Comparison of ENCODE assay signal across 1 cellular context in the genomic region with DNA sequence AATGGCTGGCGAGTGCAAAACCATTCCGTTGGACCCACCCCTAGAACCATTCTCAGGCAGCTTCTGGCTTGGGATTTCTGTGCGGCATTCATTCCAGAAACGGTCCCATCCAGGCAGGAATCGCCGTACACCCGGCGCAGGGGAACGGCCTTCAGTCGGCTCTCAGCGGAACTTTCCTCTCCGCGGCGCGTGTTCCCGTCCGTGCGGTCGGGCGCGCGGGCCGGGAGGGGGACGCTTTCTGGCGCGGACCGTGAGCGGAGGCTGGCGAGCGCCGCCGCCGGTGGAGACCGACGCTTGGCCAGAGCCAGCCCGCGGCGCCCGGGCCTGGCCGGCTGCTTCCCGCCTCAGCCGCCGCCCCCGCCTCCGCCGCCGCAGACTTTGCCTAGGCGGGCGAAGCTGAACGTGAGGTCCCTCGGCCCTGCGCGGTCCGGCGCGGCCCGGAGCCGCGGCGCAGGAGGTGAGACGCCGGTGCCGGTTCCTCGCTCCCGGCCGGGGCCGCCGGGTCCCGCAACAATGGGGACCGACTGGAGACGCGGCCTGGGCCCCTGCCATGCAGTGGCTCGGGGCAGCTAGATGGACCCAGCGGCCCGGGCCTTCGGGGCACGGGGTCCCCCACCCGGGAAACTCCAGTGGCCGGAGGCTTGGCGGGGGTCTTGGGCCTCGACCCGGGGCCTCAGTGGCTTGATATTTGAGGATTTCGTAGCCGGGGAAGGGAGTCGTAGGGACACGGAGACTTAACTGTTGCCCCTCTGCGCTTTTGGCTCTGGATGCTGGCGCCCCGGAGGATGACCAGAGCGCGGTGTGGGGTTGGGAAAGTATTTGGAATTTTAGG.
TF ChIP-seq lines count a peak whose summit lies in the region.

A gene with protein sequence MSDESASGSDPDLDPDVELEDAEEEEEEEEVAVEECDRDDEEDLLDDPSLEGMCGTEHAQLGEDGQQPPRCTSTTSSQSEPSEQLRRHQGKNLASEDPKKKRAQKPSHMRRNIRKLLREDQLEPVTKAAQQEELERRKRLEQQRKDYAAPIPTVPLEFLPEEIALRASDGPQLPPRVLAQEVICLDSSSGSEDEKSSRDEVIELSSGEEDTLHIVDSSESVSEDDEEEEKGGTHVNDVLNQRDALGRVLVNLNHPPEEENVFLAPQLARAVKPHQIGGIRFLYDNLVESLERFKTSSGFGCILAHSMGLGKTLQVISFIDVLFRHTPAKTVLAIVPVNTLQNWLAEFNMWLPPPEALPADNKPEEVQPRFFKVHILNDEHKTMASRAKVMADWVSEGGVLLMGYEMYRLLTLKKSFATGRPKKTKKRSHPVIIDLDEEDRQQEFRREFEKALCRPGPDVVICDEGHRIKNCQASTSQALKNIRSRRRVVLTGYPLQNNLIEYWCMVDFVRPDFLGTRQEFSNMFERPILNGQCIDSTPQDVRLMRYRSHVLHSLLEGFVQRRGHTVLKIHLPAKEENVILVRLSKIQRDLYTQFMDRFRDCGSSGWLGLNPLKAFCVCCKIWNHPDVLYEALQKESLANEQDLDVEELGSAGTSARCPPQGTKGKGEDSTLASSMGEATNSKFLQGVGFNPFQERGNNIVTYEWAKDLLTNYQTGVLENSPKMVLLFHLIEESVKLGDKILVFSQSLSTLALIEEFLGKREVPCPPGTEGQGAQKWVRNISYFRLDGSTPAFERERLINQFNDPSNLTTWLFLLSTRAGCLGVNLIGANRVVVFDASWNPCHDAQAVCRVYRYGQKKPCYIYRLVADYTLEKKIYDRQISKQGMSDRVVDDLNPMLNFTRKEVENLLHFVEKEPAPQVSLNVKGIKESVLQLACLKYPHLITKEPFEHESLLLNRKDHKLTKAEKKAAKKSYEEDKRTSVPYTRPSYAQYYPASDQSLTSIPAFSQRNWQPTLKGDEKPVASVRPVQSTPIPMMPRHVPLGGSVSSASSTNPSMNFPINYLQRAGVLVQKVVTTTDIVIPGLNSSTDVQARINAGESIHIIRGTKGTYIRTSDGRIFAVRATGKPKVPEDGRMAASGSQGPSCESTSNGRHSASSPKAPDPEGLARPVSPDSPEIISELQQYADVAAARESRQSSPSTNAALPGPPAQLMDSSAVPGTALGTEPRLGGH (N-terminal part only) (plus strand): TSS at position 261 of the 832 bp plus-strand sequence. CDS start 51,702 bp downstream, outside the sequence.

TF ChIP-seq in GM12878, 131 proteins besides CTCF, POLR2A, EP300 and RAD21 (continued from another document and continues in another):
- TF ChIP-seq MYC (IDR thresholded peaks at IDR 0.05; ENCODE audit: insufficient read depth, insufficient read length, insufficient replicate concordance, low read length, severe bottlenecking): peak; percentile 39
- TF ChIP-seq, protein P1, sequence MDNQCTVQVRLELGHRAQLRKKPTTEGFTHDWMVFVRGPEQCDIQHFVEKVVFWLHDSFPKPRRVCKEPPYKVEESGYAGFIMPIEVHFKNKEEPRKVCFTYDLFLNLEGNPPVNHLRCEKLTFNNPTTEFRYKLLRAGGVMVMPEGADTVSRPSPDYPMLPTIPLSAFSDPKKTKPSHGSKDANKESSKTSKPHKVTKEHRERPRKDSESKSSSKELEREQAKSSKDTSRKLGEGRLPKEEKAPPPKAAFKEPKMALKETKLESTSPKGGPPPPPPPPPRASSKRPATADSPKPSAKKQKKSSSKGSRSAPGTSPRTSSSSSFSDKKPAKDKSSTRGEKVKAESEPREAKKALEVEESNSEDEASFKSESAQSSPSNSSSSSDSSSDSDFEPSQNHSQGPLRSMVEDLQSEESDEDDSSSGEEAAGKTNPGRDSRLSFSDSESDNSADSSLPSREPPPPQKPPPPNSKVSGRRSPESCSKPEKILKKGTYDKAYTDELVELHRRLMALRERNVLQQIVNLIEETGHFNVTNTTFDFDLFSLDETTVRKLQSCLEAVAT (IDR thresholded peaks at IDR 0.05): no peak; the same call in 1 of the 2 replicates
- no peak for TF ChIP-seq EZH2 (IDR thresholded peaks at IDR 0.05; ENCODE audit: borderline replicate concordance, control insufficient read depth, low read depth, low read length)
- TF ChIP-seq MYB (IDR thresholded peaks at IDR 0.05; ENCODE audit: borderline replicate concordance, low read depth, low read length): no peak
- TF ChIP-seq, protein P2, sequence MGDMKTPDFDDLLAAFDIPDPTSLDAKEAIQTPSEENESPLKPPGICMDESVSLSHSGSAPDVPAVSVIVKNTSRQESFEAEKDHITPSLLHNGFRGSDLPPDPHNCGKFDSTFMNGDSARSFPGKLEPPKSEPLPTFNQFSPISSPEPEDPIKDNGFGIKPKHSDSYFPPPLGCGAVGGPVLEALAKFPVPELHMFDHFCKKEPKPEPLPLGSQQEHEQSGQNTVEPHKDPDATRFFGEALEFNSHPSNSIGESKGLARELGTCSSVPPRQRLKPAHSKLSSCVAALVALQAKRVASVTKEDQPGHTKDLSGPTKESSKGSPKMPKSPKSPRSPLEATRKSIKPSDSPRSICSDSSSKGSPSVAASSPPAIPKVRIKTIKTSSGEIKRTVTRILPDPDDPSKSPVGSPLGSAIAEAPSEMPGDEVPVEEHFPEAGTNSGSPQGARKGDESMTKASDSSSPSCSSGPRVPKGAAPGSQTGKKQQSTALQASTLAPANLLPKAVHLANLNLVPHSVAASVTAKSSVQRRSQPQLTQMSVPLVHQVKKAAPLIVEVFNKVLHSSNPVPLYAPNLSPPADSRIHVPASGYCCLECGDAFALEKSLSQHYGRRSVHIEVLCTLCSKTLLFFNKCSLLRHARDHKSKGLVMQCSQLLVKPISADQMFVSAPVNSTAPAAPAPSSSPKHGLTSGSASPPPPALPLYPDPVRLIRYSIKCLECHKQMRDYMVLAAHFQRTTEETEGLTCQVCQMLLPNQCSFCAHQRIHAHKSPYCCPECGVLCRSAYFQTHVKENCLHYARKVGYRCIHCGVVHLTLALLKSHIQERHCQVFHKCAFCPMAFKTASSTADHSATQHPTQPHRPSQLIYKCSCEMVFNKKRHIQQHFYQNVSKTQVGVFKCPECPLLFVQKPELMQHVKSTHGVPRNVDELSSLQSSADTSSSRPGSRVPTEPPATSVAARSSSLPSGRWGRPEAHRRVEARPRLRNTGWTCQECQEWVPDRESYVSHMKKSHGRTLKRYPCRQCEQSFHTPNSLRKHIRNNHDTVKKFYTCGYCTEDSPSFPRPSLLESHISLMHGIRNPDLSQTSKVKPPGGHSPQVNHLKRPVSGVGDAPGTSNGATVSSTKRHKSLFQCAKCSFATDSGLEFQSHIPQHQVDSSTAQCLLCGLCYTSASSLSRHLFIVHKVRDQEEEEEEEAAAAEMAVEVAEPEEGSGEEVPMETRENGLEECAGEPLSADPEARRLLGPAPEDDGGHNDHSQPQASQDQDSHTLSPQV (IDR thresholded peaks at IDR 0.05): 0 out of 2 replicates have a peak, but pooled peaks have one; percentile 59
- TF ChIP-seq SIN3A (IDR thresholded peaks at IDR 0.05; ENCODE audit: low read depth, low read length): peak; percentile 91; the same call in 1 of the 2 replicates
- peak; percentile 59 to 93; a peak in 3 of 4 replicates for TF ChIP-seq SRF (IDR thresholded peaks at IDR 0.05; ENCODE audit: low read depth in 2 of 2, low read length in 2 of 2)
- TF ChIP-seq FOS (IDR thresholded peaks at IDR 0.05; ENCODE audit: borderline replicate concordance, extremely low read depth, insufficient read length): no peak
- TF ChIP-seq NR2C1 (IDR thresholded peaks at IDR 0.05): peak; percentile 82
- TF ChIP-seq, protein P3, sequence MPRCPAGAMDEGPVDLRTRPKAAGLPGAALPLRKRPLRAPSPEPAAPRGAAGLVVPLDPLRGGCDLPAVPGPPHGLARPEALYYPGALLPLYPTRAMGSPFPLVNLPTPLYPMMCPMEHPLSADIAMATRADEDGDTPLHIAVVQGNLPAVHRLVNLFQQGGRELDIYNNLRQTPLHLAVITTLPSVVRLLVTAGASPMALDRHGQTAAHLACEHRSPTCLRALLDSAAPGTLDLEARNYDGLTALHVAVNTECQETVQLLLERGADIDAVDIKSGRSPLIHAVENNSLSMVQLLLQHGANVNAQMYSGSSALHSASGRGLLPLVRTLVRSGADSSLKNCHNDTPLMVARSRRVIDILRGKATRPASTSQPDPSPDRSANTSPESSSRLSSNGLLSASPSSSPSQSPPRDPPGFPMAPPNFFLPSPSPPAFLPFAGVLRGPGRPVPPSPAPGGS (IDR thresholded peaks at IDR 0.05; ENCODE audit: borderline replicate concordance, insufficient read depth, low read depth, low read length, poor library complexity, severe bottlenecking): peak; percentile 44
- TF ChIP-seq JUNB (IDR thresholded peaks at IDR 0.05): no peak
- no peak for TF ChIP-seq CHD1 (IDR thresholded peaks at IDR 0.05; ENCODE audit: low read depth, low read length)
- peak; percentile 98 for TF ChIP-seq SMARCA5 (IDR thresholded peaks at IDR 0.05)
- TF ChIP-seq ZSCAN29 (IDR thresholded peaks at IDR 0.05): peak; percentile 80
- TF ChIP-seq RCOR1 (conservative IDR thresholded peaks at IDR 0.05; ENCODE audit: low read depth, low read length): no peak
- no peak for TF ChIP-seq KAT2A (conservative IDR thresholded peaks at IDR 0.05; ENCODE audit: control insufficient read depth, low read depth, low read length)
- no peak for TF ChIP-seq WRNIP1 (IDR thresholded peaks at IDR 0.05; ENCODE audit: borderline replicate concordance, low read depth, low read length)
- peak; percentile 84; the same call in 1 of the 2 replicates for TF ChIP-seq NFXL1 (IDR thresholded peaks at IDR 0.05; ENCODE audit: borderline replicate concordance)
- TF ChIP-seq, protein P4, sequence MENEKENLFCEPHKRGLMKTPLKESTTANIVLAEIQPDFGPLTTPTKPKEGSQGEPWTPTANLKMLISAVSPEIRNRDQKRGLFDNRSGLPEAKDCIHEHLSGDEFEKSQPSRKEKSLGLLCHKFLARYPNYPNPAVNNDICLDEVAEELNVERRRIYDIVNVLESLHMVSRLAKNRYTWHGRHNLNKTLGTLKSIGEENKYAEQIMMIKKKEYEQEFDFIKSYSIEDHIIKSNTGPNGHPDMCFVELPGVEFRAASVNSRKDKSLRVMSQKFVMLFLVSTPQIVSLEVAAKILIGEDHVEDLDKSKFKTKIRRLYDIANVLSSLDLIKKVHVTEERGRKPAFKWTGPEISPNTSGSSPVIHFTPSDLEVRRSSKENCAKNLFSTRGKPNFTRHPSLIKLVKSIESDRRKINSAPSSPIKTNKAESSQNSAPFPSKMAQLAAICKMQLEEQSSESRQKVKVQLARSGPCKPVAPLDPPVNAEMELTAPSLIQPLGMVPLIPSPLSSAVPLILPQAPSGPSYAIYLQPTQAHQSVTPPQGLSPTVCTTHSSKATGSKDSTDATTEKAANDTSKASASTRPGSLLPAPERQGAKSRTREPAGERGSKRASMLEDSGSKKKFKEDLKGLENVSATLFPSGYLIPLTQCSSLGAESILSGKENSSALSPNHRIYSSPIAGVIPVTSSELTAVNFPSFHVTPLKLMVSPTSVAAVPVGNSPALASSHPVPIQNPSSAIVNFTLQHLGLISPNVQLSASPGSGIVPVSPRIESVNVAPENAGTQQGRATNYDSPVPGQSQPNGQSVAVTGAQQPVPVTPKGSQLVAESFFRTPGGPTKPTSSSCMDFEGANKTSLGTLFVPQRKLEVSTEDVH (IDR thresholded peaks at IDR 0.05; ENCODE audit: low read depth, partially characterized antibody): peak; percentile 64
- TF ChIP-seq MTA3 (IDR thresholded peaks at IDR 0.05; ENCODE audit: borderline replicate concordance, low read length): no peak
- TF ChIP-seq, protein P5, sequence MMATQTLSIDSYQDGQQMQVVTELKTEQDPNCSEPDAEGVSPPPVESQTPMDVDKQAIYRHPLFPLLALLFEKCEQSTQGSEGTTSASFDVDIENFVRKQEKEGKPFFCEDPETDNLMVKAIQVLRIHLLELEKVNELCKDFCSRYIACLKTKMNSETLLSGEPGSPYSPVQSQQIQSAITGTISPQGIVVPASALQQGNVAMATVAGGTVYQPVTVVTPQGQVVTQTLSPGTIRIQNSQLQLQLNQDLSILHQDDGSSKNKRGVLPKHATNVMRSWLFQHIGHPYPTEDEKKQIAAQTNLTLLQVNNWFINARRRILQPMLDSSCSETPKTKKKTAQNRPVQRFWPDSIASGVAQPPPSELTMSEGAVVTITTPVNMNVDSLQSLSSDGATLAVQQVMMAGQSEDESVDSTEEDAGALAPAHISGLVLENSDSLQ (IDR thresholded peaks at IDR 0.05): 0 out of 2 replicates have a peak, but pooled peaks have one; percentile 22
- no peak for TF ChIP-seq TCF7 (IDR thresholded peaks at IDR 0.05; ENCODE audit: borderline replicate concordance)
- TF ChIP-seq SUZ12 (IDR thresholded peaks at IDR 0.05; ENCODE audit: unreplicated experiment): no peak
- peak; percentile 74 for TF ChIP-seq CHD2 (IDR thresholded peaks at IDR 0.05; ENCODE audit: borderline replicate concordance, low read depth, low read length)
- TF ChIP-seq, protein P6, sequence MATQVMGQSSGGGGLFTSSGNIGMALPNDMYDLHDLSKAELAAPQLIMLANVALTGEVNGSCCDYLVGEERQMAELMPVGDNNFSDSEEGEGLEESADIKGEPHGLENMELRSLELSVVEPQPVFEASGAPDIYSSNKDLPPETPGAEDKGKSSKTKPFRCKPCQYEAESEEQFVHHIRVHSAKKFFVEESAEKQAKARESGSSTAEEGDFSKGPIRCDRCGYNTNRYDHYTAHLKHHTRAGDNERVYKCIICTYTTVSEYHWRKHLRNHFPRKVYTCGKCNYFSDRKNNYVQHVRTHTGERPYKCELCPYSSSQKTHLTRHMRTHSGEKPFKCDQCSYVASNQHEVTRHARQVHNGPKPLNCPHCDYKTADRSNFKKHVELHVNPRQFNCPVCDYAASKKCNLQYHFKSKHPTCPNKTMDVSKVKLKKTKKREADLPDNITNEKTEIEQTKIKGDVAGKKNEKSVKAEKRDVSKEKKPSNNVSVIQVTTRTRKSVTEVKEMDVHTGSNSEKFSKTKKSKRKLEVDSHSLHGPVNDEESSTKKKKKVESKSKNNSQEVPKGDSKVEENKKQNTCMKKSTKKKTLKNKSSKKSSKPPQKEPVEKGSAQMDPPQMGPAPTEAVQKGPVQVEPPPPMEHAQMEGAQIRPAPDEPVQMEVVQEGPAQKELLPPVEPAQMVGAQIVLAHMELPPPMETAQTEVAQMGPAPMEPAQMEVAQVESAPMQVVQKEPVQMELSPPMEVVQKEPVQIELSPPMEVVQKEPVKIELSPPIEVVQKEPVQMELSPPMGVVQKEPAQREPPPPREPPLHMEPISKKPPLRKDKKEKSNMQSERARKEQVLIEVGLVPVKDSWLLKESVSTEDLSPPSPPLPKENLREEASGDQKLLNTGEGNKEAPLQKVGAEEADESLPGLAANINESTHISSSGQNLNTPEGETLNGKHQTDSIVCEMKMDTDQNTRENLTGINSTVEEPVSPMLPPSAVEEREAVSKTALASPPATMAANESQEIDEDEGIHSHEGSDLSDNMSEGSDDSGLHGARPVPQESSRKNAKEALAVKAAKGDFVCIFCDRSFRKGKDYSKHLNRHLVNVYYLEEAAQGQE (IDR thresholded peaks at IDR 0.05; ENCODE audit: low read depth, low read length): peak; percentile 45; the same call in 1 of the 2 replicates
- TF ChIP-seq DPF2 (IDR thresholded peaks at IDR 0.05): peak; percentile 92
- TF ChIP-seq PML (IDR thresholded peaks at IDR 0.05; ENCODE audit: low read length): peak; percentile 47; the same call in 1 of the 2 replicates
- TF ChIP-seq MEF2A (IDR thresholded peaks at IDR 0.05; ENCODE audit: insufficient read depth, low read depth, low read length): peak; percentile 71; the same call in 1 of the 2 replicates
- TF ChIP-seq, protein P7, sequence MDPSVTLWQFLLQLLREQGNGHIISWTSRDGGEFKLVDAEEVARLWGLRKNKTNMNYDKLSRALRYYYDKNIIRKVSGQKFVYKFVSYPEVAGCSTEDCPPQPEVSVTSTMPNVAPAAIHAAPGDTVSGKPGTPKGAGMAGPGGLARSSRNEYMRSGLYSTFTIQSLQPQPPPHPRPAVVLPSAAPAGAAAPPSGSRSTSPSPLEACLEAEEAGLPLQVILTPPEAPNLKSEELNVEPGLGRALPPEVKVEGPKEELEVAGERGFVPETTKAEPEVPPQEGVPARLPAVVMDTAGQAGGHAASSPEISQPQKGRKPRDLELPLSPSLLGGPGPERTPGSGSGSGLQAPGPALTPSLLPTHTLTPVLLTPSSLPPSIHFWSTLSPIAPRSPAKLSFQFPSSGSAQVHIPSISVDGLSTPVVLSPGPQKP (IDR thresholded peaks at IDR 0.05; ENCODE audit: low read depth, low read length): peak; percentile 54; the same call in 1 of the 2 replicates
- no peak for TF ChIP-seq STAT3 (IDR thresholded peaks at IDR 0.05; ENCODE audit: low read depth, low read length)
